In genomic region chr16:89461834-89462385, GRCh38 we compare ENCODE assay signal across 6 cellular contexts. TPM values are rescaled to one million over a fixed set of nuclear protein-coding genes. Genes with fewer than 3 reads are reported as not detected.
DNase-seq lines count a peak whose midpoint lies in the region; ATAC-seq and TF ChIP-seq lines count a peak whose summit lies in the region.
"Not testable (repeated sequence)": the region's sequence is repeated elsewhere in the genome, so short reads cannot be mapped to it uniquely, and the experiment has no call there.

No MANE protein-coding gene starts in this region.

- not testable (repeated sequence) for ATAC-seq in CD4-positive, alpha-beta T cell (ENCODE audit: poor library complexity); central memory CD8-positive, alpha-beta T cell (replicated peaks; ENCODE audit: extremely low read depth, poor library complexity, severe bottlenecking)

- CTCF ChIA-PET in CD4-positive, alpha-beta T cell (lab: Charles Lee): interaction anchor here (1.5 kb wide), 1 partner anchor 39 kb away, joined by 3 read pairs; no protein-coding TSS in a partner anchor
- CTCF ChIA-PET in HEK293 (lab: Yijun Ruan, JAX) (interaction anchor here (1.5 kb wide), 1 partner anchor 15 kb away, joined by 9 read pairs; no protein-coding TSS in a partner anchor), RWPE1 (lab: Yijun Ruan, JAX) (interaction anchor here (0.6 to 0.8 kb wide), 2 partner anchors 11 to 33 kb away, joined by 3 read pairs; no protein-coding TSS in a partner anchor)

- TF ChIP-seq CTCF in CD4-positive, alpha-beta T cell (IDR thresholded peaks at IDR 0.05); HEK293 (tag by site-specific recombination; IDR thresholded peaks at IDR 0.05); RWPE1 (conservative IDR thresholded peaks at IDR 0.05; ENCODE audit: low read depth): not testable (repeated sequence)

- H3K36me3 ChIP-seq in HEK293 (ENCODE audit: control insufficient read depth in 2 of 2, insufficient read depth in 1 of 2, low read length in 2 of 2): not testable (repeated sequence)

- H3K27me3 Mint-ChIP-seq in CD4-positive, alpha-beta T cell; activated T-cell treated with anti-CD3 and anti-CD28 coated beads, Interleukin-2, amount 50 U/mL, for 24 hours; central memory CD8-positive, alpha-beta T cell: not testable (repeated sequence)
- peaks cover 2 to 15% (median 11%) of the 10 kb centered on the region in 3 donors for H3K27me3 Mint-ChIP-seq in immature natural killer cell (ENCODE audit: low read depth in 3 of 3)

- H3K4me3 Mint-ChIP-seq in CD4-positive, alpha-beta T cell: peak overlapping the region; percentile 31
- H3K4me3 Mint-ChIP-seq in activated T-cell treated with anti-CD3 and anti-CD28 coated beads, Interleukin-2, amount 50 U/mL, for 24 hours; central memory CD8-positive, alpha-beta T cell: not testable (repeated sequence)
- H3K4me3 Mint-ChIP-seq in immature natural killer cell: peak overlapping the region in 1 of 5 donors; percentile 20

- H3K9me3 ChIP-seq in CD4-positive, alpha-beta T cell (ENCODE audit: control insufficient read depth, low read length); HEK293 (ENCODE audit: control insufficient read depth, insufficient read depth, low read depth, low read length): not testable (repeated sequence)

- H3K36me3 Mint-ChIP-seq in CD4-positive, alpha-beta T cell (ENCODE audit: low read depth): peaks cover 26% of the 10 kb centered on the region
- H3K36me3 Mint-ChIP-seq in activated T-cell treated with anti-CD3 and anti-CD28 coated beads, Interleukin-2, amount 50 U/mL, for 24 hours (ENCODE audit: low read depth): peaks cover 48% of the 10 kb centered on the region
- peaks cover 18% of the 10 kb centered on the region for H3K36me3 Mint-ChIP-seq in central memory CD8-positive, alpha-beta T cell (ENCODE audit: insufficient read depth)
- H3K36me3 Mint-ChIP-seq in immature natural killer cell: not testable (repeated sequence)

- DNase-seq in CD4-positive, alpha-beta T cell; RWPE1 (ENCODE audit: low spot score); activated T-cell treated with anti-CD3 and anti-CD28 coated beads, Interleukin-2, amount 50 U/mL, for 24 hours; central memory CD8-positive, alpha-beta T cell (ENCODE audit: low spot score in 2 of 2); immature natural killer cell: not testable (repeated sequence)

- peak overlapping the region; percentile 10 for H3K27ac Mint-ChIP-seq in CD4-positive, alpha-beta T cell
- peak overlapping the region; percentile 81 for H3K27ac Mint-ChIP-seq in activated T-cell treated with anti-CD3 and anti-CD28 coated beads, Interleukin-2, amount 50 U/mL, for 24 hours
- peak overlapping the region; percentile 19 for H3K27ac Mint-ChIP-seq in central memory CD8-positive, alpha-beta T cell (ENCODE audit: low read depth)
- H3K27ac Mint-ChIP-seq in immature natural killer cell: peak overlapping the region in 4 of 6 donors; percentile 9 to 54 (median 48)

- not testable (repeated sequence) for H3K4me3 ChIP-seq in HEK293 (ENCODE audit: low read depth, low read length)

- not testable (repeated sequence) for H3K9me3 Mint-ChIP-seq in CD4-positive, alpha-beta T cell; activated T-cell treated with anti-CD3 and anti-CD28 coated beads, Interleukin-2, amount 50 U/mL, for 24 hours; central memory CD8-positive, alpha-beta T cell; immature natural killer cell

- H3K4me1 ChIP-seq in HEK293 (ENCODE audit: control insufficient read depth, insufficient read depth, low read length): not testable (repeated sequence)

- peaks cover 73% of the 10 kb centered on the region for H3K4me1 Mint-ChIP-seq in CD4-positive, alpha-beta T cell (ENCODE audit: low read depth)
- H3K4me1 Mint-ChIP-seq in activated T-cell treated with anti-CD3 and anti-CD28 coated beads, Interleukin-2, amount 50 U/mL, for 24 hours (ENCODE audit: low read depth): peaks cover 72% of the 10 kb centered on the region
- peaks cover 53% of the 10 kb centered on the region for H3K4me1 Mint-ChIP-seq in central memory CD8-positive, alpha-beta T cell
- H3K4me1 Mint-ChIP-seq in immature natural killer cell: peaks cover 69 to 74% of the 10 kb centered on the region in 2 donors

- intact Hi-C loops in CD4-positive, alpha-beta T cell (cut with DNase I, micrococcal nuclease): not testable (repeated sequence)

- not testable (repeated sequence) for H3K27ac ChIP-seq in CD4-positive, alpha-beta T cell (ENCODE audit: low read depth, low read length); HEK293 (ENCODE audit: extremely low read depth, low read depth, low read length)
- peak overlapping the region; percentile 44 for H3K27ac ChIP-seq in RWPE1

- H3K27me3 ChIP-seq in CD4-positive, alpha-beta T cell (ENCODE audit: control insufficient read depth, insufficient read depth, low read length): not testable (repeated sequence)

- POLR2A ChIA-PET in CD4-positive, alpha-beta T cell (lab: Charles Lee): interaction anchor here (0.5 to 1.2 kb wide), 3 partner anchors 20 to 108 kb away, joined by 3 to 5 read pairs (median 3); no protein-coding TSS in a partner anchor
- POLR2A ChIA-PET in HEK293 (lab: Yijun Ruan, JAX); RWPE1 (lab: Yijun Ruan, JAX; ENCODE audit: low non-redundant PET): not testable (repeated sequence)

TF ChIP-seq in HEK293, 187 proteins besides CTCF, POLR2A, EP300 and RAD21:
- peak; percentile 26; the same call in 1 of the 2 replicates for TF ChIP-seq ZNF398 (tag by site-specific recombination; IDR thresholded peaks at IDR 0.05)

RNA-seq across cellular contexts. Expression of gene ANKRD11, which starts 28.5 kb away (rescaled TPM):
- 100 to 1,000 TPM; 200 to 211 TPM for total RNA-seq in CD4-positive, alpha-beta T cell
- polyA plus RNA-seq in immature natural killer cell: 10 to 100 TPM in 1 of 3 donors, 1 to 10 TPM in 2; 3.7 to 14.3 (median 8.5) TPM

RNA-seq across cellular contexts. Expression of gene SPG7, which starts 46.3 kb away (rescaled TPM):
- 100 to 1,000 TPM; 163 to 167 TPM for total RNA-seq in CD4-positive, alpha-beta T cell
- polyA plus RNA-seq in immature natural killer cell: 10 to 100 TPM; 39.7 to 48.4 (median 41.0) TPM

Comparison
In these comparisons a context has a peak if more than half of its experiments do, and no peak if none do; other contexts are left out.
1. H3K27ac Mint-ChIP-seq: peak in every context shown above with its lines; median percentile 81 in activated T-cell treated with anti-CD3 and anti-CD28 coated beads, Interleukin-2, amount 50 U/mL, for 24 hours; 48 in immature natural killer cell; 19 in central memory CD8-positive, alpha-beta T cell; 10 in CD4-positive, alpha-beta T cell.